In genomic region chr1:147840909-147841308, GRCh38 we compare ENCODE assay signal across 15 cellular contexts.
DNase-seq lines count a peak whose midpoint lies in the region; ATAC-seq, FAIRE-seq and TF ChIP-seq lines count a peak whose summit lies in the region.
"Had no signal": no experiment of that assay in that cellular context is flagged by ENCODE, and none has a peak within 500 bp of the region (broad histone marks: within the 10 kb centered on the region; RNA-seq: fewer than 3 reads in every experiment).

No MANE protein-coding gene starts in this region.

- no peaks in the 10 kb centered on the region for H3K27me3 ChIP-seq in H1 (replicated peaks in 1 of 4; ENCODE audit: control insufficient read depth in 3 of 4, extremely low read depth in 1 of 4, insufficient read depth in 3 of 4, low read length in 3 of 4)
- no peaks in the 10 kb centered on the region for H3K27me3 ChIP-seq in upper lobe of right lung
- H3K27me3 ChIP-seq: ascending aorta had no signal

- POLR2A ChIA-PET in H1 (lab: Charles Lee; ENCODE audit: partially characterized antibody), result no interaction called here

- H4K20me1 ChIP-seq in H1 (replicated peaks in 1 of 2; ENCODE audit: control insufficient read depth in 1 of 2, insufficient read depth in 2 of 2, low read length in 2 of 2), result no peaks in the 10 kb centered on the region

- H3K79me2 ChIP-seq in H1 (ENCODE audit: control insufficient read depth in 1 of 2, insufficient read depth in 2 of 2, low read length in 2 of 2), result no peaks in the 10 kb centered on the region

- H2BK15ac ChIP-seq in H1 (ENCODE audit: low read length), result no peak overlapping the region

- H2BK20ac ChIP-seq in H1 (ENCODE audit: low read length), result no peak overlapping the region; the same call in 1 of the 2 replicates

- no peaks in the 10 kb centered on the region for H3K9me3 ChIP-seq in H1 (ENCODE audit: insufficient read depth in 2 of 2, low read depth in 1 of 2, low read length in 1 of 2)
- no peaks in the 10 kb centered on the region for H3K9me3 ChIP-seq in upper lobe of right lung
- H3K9me3 ChIP-seq: ascending aorta, thoracic aorta had no signal

- TF ChIP-seq RAD21 in H1 (IDR thresholded peaks at IDR 0.05 in 1 of 2, conservative IDR thresholded peaks at IDR 0.05 in 1 of 2; ENCODE audit: low read depth in 2 of 2, low read length in 2 of 2), result peak; percentile 14 to 45; a peak in 3 of 4 replicates

- no peak overlapping the region for H4K5ac ChIP-seq in H1 (ENCODE audit: insufficient read length, low read depth, low read length)

- H3K23me2 ChIP-seq in H1 (ENCODE audit: low read depth, low read length), result no peaks in the 10 kb centered on the region; the same call in 1 of the 2 replicates

- H3K4me2 ChIP-seq in H1 (ENCODE audit: insufficient read depth in 1 of 2, low read depth in 2 of 2, low read length in 2 of 2), result no peak overlapping the region
- H3K4me2 ChIP-seq: neural progenitor cell had no signal

- CTCF ChIA-PET in H1 (lab: Charles Lee; ENCODE audit: partially characterized antibody), result interaction anchor here (0.7 to 2.6 kb wide), 6 partner anchors 8 to 52 kb away, joined by 3 to 12 read pairs (median 4); no protein-coding TSS in a partner anchor

- no peak overlapping the region for H3K23ac ChIP-seq in H1 (ENCODE audit: insufficient read length)

- H3K18ac ChIP-seq in H1 (ENCODE audit: extremely low read depth, low read length), result no peak overlapping the region

- intact Hi-C loops in upper lobe of right lung (cut with DNase I) (no loop called here), left colon (cut with DNase I, micrococcal nuclease) (no loop called here)

- no peak overlapping the region for H2BK120ac ChIP-seq in H1 (replicated peaks; ENCODE audit: low read depth, low read length)

- ATAC-seq in upper lobe of right lung (peak; percentile 55), left colon (no peak)

- H4K91ac ChIP-seq in H1 (replicated peaks; ENCODE audit: insufficient read length, low read length), result no peak overlapping the region

- H2BK12ac ChIP-seq in H1 (ENCODE audit: low read depth, low read length), result peak overlapping the region; percentile 82; the same call in 1 of the 2 replicates

- H2AFZ ChIP-seq in H1 (ENCODE audit: low read length), result no peak overlapping the region
- H2AFZ ChIP-seq: neural progenitor cell had no signal

- TF ChIP-seq CTCF in H1 (IDR thresholded peaks at IDR 0.05; ENCODE audit: control extremely low read depth in 1 of 3, insufficient read depth in 1 of 3, low read depth in 1 of 3, low read length in 3 of 3) (peak; percentile 11 to 35 (median 32); a peak in 3 of 4 replicates), upper lobe of right lung (IDR thresholded peaks at IDR 0.05) (no peak)

- H3K79me1 ChIP-seq in H1 (ENCODE audit: low read depth, low read length), result no peaks in the 10 kb centered on the region

- H3K4me3 ChIP-seq in H1 (ENCODE audit: extremely low read depth in 1 of 4, insufficient read depth in 2 of 4, low read depth in 3 of 4, low read length in 4 of 4) (no peak overlapping the region), upper lobe of right lung (no peak overlapping the region)
- H3K4me3 ChIP-seq: ascending aorta, neural progenitor cell, thoracic aorta had no signal

- no peak overlapping the region for H3K14ac ChIP-seq in H1 (ENCODE audit: insufficient read length)

- no peak overlapping the region for H3K4ac ChIP-seq in H1 (replicated peaks; ENCODE audit: insufficient read length, low read depth, low read length)

- no peaks in the 10 kb centered on the region for H3K36me3 ChIP-seq in H1 (ENCODE audit: control insufficient read depth in 2 of 4, insufficient read depth in 4 of 4, low read length in 3 of 4)
- H3K36me3 ChIP-seq in upper lobe of right lung, result no peaks in the 10 kb centered on the region
- H3K36me3 ChIP-seq: ascending aorta, neural progenitor cell, thoracic aorta had no signal

- TF ChIP-seq EP300 in H1 (IDR thresholded peaks at IDR 0.05; ENCODE audit: borderline replicate concordance in 1 of 2, low read depth in 2 of 2, low read length in 2 of 2), result no peak

- no peak overlapping the region for H3K27ac ChIP-seq in H1 (ENCODE audit: low read depth, low read length)
- no peak overlapping the region for H3K27ac ChIP-seq in upper lobe of right lung
- H3K27ac ChIP-seq: ascending aorta, epithelial cell of prostate, neural progenitor cell, thoracic aorta had no signal

- no peak overlapping the region for H2AK5ac ChIP-seq in H1 (ENCODE audit: low read depth, low read length)

- no peak overlapping the region; the same call in 1 of the 2 replicates for H2BK5ac ChIP-seq in H1 (ENCODE audit: low read depth, low read length)

- peak; percentile 0 to 14 for DNase-seq in stimulated activated CD4-positive, alpha-beta T cell treated with anti-CD3 and anti-CD28 coated beads, Interleukin-15, amount 100 ng/mL, for 48 hours (ENCODE audit: low read depth in 2 of 2)
- DNase-seq in stimulated activated CD4-positive, alpha-beta T cell treated with anti-CD3 and anti-CD28 coated beads, Interleukin-12 subunit alpha, Interleukin-12 subunit beta, amount 100 ng/mL, for 4 hours, result no peak
- peak; percentile 9 for DNase-seq in M059J (ENCODE audit: low read depth)
- DNase-seq in H1 (ENCODE audit: low read depth in 1 of 2, low spot score in 2 of 2), result no peak
- DNase-seq in upper lobe of right lung, result no peak
- no peak for DNase-seq in NCI-H2227 (lab: John Stamatoyannopoulos, UW; ENCODE audit: unreplicated experiment)
- DNase-seq in left colon, result no peak
- DNase-seq in stimulated activated naive CD4-positive, alpha-beta T cell treated with Interleukin-2 at 50 U/mL for 16 hours (lab: John Stamatoyannopoulos, UW), result no peak
- DNase-seq: activated CD4-positive, alpha-beta T cell treated with anti-CD3 and anti-CD28 coated beads, Interleukin-2, amount 10 ng/mL, durations not matched to agents 7 days and 5 days; NCI-H2029 had no signal

- H4K8ac ChIP-seq in H1 (ENCODE audit: extremely low read depth, insufficient read depth, low read length), result no peak overlapping the region

- FAIRE-seq in H1 (lab: Jason Lieb, UNC), result no peak
- FAIRE-seq: islet of Langerhans had no signal

- H3K4me1 ChIP-seq in H1 (replicated peaks in 1 of 4; ENCODE audit: control insufficient read depth in 3 of 4, insufficient read depth in 4 of 4, low read length in 3 of 4) (peaks cover 6 to 21% (median 15%) of the 10 kb centered on the region in 4 experiments; a peak in 6 of 7 replicates), upper lobe of right lung (no peaks in the 10 kb centered on the region)
- H3K4me1 ChIP-seq: ascending aorta had no signal

- no peak overlapping the region for H3K9ac ChIP-seq in H1 (replicated peaks in 1 of 4; ENCODE audit: extremely low read depth in 1 of 4, low read depth in 3 of 4, low read length in 3 of 4)
- H3K9ac ChIP-seq: neural progenitor cell had no signal

- WGBS in H1 (ENCODE audit: extremely low coverage in 1 of 2, insufficient coverage in 1 of 2, insufficient read length in 1 of 2, insufficient replicate concordance in 2 of 2, low coverage in 1 of 2, low lambda C conversion rate in 2 of 2, missing lambda C conversion rate in 1 of 2), 2 experiments, result 95% methylated on average over 4 of the region's 4 CpGs; no CpG with 5 or more reads in 1 of the 2 experiments

- no peak overlapping the region for H3K56ac ChIP-seq in H1 (replicated peaks; ENCODE audit: insufficient read length, low read depth, low read length)

- TF ChIP-seq POLR2A in H1 (IDR thresholded peaks at IDR 0.05; ENCODE audit: control extremely low read depth in 1 of 2, low read depth in 2 of 2, low read length in 2 of 2), result no peak

TF ChIP-seq in H1, 55 proteins besides CTCF, POLR2A, EP300 and RAD21 (continues in another document):
- TF ChIP-seq TCF12 (IDR thresholded peaks at IDR 0.05; ENCODE audit: low read depth, low read length) (no peak), RXRA (IDR thresholded peaks at IDR 0.05; ENCODE audit: insufficient read depth, low read depth, low read length) (no peak), MAX (IDR thresholded peaks at IDR 0.05) (no peak), NRF1 (IDR thresholded peaks at IDR 0.05; ENCODE audit: low read depth, low read length) (no peak), FOSL1 (IDR thresholded peaks at IDR 0.05; ENCODE audit: insufficient read depth, low read depth, low read length) (no peak), SIRT6 (IDR thresholded peaks at IDR 0.05; ENCODE audit: low read length) (no peak), GABPA (IDR thresholded peaks at IDR 0.05; ENCODE audit: borderline replicate concordance, insufficient read depth, low read length) (no peak), CBX5 (IDR thresholded peaks at IDR 0.05; ENCODE audit: low read depth, low read length) (no peak), KDM1A (IDR thresholded peaks at IDR 0.05; ENCODE audit: borderline replicate concordance, low read length) (no peak), ATF2 (IDR thresholded peaks at IDR 0.05; ENCODE audit: low read length) (no peak), E2F6 (IDR thresholded peaks at IDR 0.05) (no peak), BRCA1 (IDR thresholded peaks at IDR 0.05; ENCODE audit: low read depth, low read length) (no peak)

Comparison
In these comparisons a context has a peak if more than half of its experiments do, and no peak if none do; other contexts are left out.
1. DNase-seq: peak in stimulated activated CD4-positive, alpha-beta T cell treated with anti-CD3 and anti-CD28 coated beads, Interleukin-15, amount 100 ng/mL, for 48 hours (2 of 2) and M059J (single experiment); none in stimulated activated CD4-positive, alpha-beta T cell treated with anti-CD3 and anti-CD28 coated beads, Interleukin-12 subunit alpha, Interleukin-12 subunit beta, amount 100 ng/mL, for 4 hours (single experiment), H1 (0 of 2), upper lobe of right lung (single experiment), NCI-H2227 (single experiment), left colon (0 of 2) and stimulated activated naive CD4-positive, alpha-beta T cell treated with Interleukin-2 at 50 U/mL for 16 hours (single experiment).